22 cellular contexts compared by ENCODE assay signal in genomic region chr5:74848553-74849025, GRCh38.
"Had no signal": no experiment of that assay in that cellular context is flagged by ENCODE, and none has a peak within 500 bp of the region (broad histone marks: within the 10 kb centered on the region; RNA-seq: fewer than 3 reads in every experiment).

No MANE protein-coding gene starts in this region.

- FAIRE-seq: TTC549 had no signal

- H3K36me3 Mint-ChIP-seq: activated CD4-positive, alpha-beta memory T cell treated with anti-CD3 and anti-CD28 coated beads for 36 hours; activated naive CD8-positive, alpha-beta T cell; brain; mesothelial cell of epicardium; natural killer cell treated with Interleukin-12 subunit alpha and Interleukin-12 subunit beta and Interleukin-15 and Interleukin-18, amount 100 ng/mL, for 72 hours had no signal

- H3K27ac Mint-ChIP-seq: activated CD4-positive, alpha-beta memory T cell treated with anti-CD3 and anti-CD28 coated beads for 36 hours; activated CD4-positive, alpha-beta T cell treated with anti-CD3 and anti-CD28 coated beads for 36 hours; activated naive CD8-positive, alpha-beta T cell; brain; mesothelial cell of epicardium; natural killer cell treated with Interleukin-12 subunit alpha and Interleukin-12 subunit beta and Interleukin-15 and Interleukin-18, amount 100 ng/mL, for 72 hours; stimulated activated naive CD8-positive, alpha-beta T cell treated with anti-CD3 and anti-CD28 coated beads, Interleukin-15, amount 100 ng/mL, for 72 hours; T-helper 2 cell treated with Interferon-gamma antibody and Interleukin-4, amounts not matched to agents 5 μg/mL and 100 μg/mL, for 36 hours had no signal

- DNase-seq: activated CD4-positive, alpha-beta memory T cell treated with anti-CD3 and anti-CD28 coated beads for 36 hours; activated CD4-positive, alpha-beta T cell treated with anti-CD3 and anti-CD28 coated beads for 36 hours; caudate nucleus; colonic mucosa; foreskin melanocyte; glutamatergic neuron; hippocampal formation; kidney; left lung; posterior cingulate gyrus; stimulated activated CD4-positive, alpha-beta T cell treated with anti-CD3 and anti-CD28 coated beads, Interleukin-4, amount 100 ng/mL, for 1 hour; stimulated activated naive CD8-positive, alpha-beta T cell treated with anti-CD3 and anti-CD28 coated beads, Interleukin-15, amount 100 ng/mL, for 72 hours; trophoblast cell had no signal

- H3K27me3 ChIP-seq: colonic mucosa, left lung, vagina had no signal

- H3K4me1 ChIP-seq: colonic mucosa, vagina had no signal

- H3K4me2 ChIP-seq: smooth muscle cell had no signal

- ATAC-seq: activated CD4-positive, alpha-beta T cell treated with anti-CD3 and anti-CD28 coated beads for 36 hours; left lung; natural killer cell treated with Interleukin-12 subunit alpha and Interleukin-12 subunit beta and Interleukin-15 and Interleukin-18, amount 100 ng/mL, for 72 hours; sciatic nerve; stimulated activated naive CD8-positive, alpha-beta T cell treated with anti-CD3 and anti-CD28 coated beads, Interleukin-15, amount 100 ng/mL, for 72 hours had no signal

- H3K27me3 Mint-ChIP-seq: activated CD4-positive, alpha-beta memory T cell treated with anti-CD3 and anti-CD28 coated beads for 36 hours; activated CD4-positive, alpha-beta T cell treated with anti-CD3 and anti-CD28 coated beads for 36 hours; activated naive CD8-positive, alpha-beta T cell; brain; natural killer cell treated with Interleukin-12 subunit alpha and Interleukin-12 subunit beta and Interleukin-15 and Interleukin-18, amount 100 ng/mL, for 72 hours; stimulated activated naive CD8-positive, alpha-beta T cell treated with anti-CD3 and anti-CD28 coated beads, Interleukin-15, amount 100 ng/mL, for 72 hours had no signal

- H3K4me3 ChIP-seq: colonic mucosa, left lung, smooth muscle cell, vagina had no signal

- H3K36me3 ChIP-seq: colonic mucosa, left lung, vagina had no signal

- H3K9me3 Mint-ChIP-seq: activated CD4-positive, alpha-beta memory T cell treated with anti-CD3 and anti-CD28 coated beads for 36 hours; brain; mesothelial cell of epicardium; natural killer cell treated with Interleukin-12 subunit alpha and Interleukin-12 subunit beta and Interleukin-15 and Interleukin-18, amount 100 ng/mL, for 72 hours; stimulated activated naive CD8-positive, alpha-beta T cell treated with anti-CD3 and anti-CD28 coated beads, Interleukin-15, amount 100 ng/mL, for 72 hours had no signal

- H3K4me3 Mint-ChIP-seq: activated CD4-positive, alpha-beta memory T cell treated with anti-CD3 and anti-CD28 coated beads for 36 hours; activated CD4-positive, alpha-beta T cell treated with anti-CD3 and anti-CD28 coated beads for 36 hours; activated naive CD8-positive, alpha-beta T cell; brain; mesothelial cell of epicardium; natural killer cell treated with Interleukin-12 subunit alpha and Interleukin-12 subunit beta and Interleukin-15 and Interleukin-18, amount 100 ng/mL, for 72 hours; stimulated activated naive CD8-positive, alpha-beta T cell treated with anti-CD3 and anti-CD28 coated beads, Interleukin-15, amount 100 ng/mL, for 72 hours; T-helper 2 cell treated with Interferon-gamma antibody and Interleukin-4, amounts not matched to agents 5 μg/mL and 100 μg/mL, for 36 hours had no signal

- H3K9me3 ChIP-seq: colonic mucosa, left lung, vagina had no signal

- H3K27ac ChIP-seq: colonic mucosa, left lung, vagina had no signal
